8 cellular contexts compared by ENCODE assay signal in the genomic region with DNA sequence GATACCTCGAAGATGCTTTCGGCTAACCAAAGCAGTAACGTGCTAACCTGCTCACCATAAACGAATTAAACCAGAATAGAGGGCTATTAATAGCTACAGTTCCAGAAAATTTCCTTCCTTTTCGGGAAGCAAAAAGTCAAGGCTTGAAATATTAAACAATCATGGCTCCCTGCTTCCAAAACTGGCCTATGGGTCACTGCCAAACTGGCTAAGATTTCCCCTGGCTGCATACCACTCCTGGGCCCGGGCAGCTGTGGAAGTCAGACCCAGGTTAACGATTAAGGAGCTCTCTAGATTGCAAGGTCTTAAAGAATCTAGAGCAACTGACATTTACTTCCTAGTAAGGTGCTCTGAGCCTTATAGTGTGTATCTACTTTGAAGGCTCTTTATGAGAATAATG. TPM values are rescaled to one million over a fixed set of nuclear protein-coding genes. Genes with fewer than 3 reads are reported as not detected.
DNase-seq lines count a peak whose midpoint lies in the region; ATAC-seq, FAIRE-seq and TF ChIP-seq lines count a peak whose summit lies in the region.

No MANE protein-coding gene starts in this region.

- CTCF ChIA-PET in activated naive CD4-positive, alpha-beta T cell treated with anti-CD3 and anti-CD28 coated beads, Interleukin-2, amount 10 ng/mL, durations not matched to agents 7 days and 5 days (lab: Charles Lee) = interaction anchor here (1.4 kb wide), 1 partner anchor 17 kb away, joined by 3 read pairs; no protein-coding TSS in a partner anchor
- CTCF ChIA-PET in K562 (lab: Yijun Ruan, JAX; ENCODE audit: low intra/inter-chr PET ratio) = no interaction called here

- H3K27me3 ChIP-seq in K562 (ENCODE audit: control insufficient read depth in 2 of 2, insufficient read depth in 2 of 2, low read length in 2 of 2) (no peaks in the 10 kb centered on the region; a peak in 1 of 5 replicates), tibial nerve (no peaks in the 10 kb centered on the region)

- TF ChIP-seq CTCF in K562 (IDR thresholded peaks at IDR 0.05 in 2 of 3, conservative IDR thresholded peaks at IDR 0.05 in 1 of 3; ENCODE audit: insufficient read depth in 2 of 3, low read depth in 1 of 3, low read length in 3 of 3) (no peak), tibial nerve (IDR thresholded peaks at IDR 0.05) (no peak)

- H3K4me3 ChIP-seq in K562 (peak overlapping the region; percentile 59), tibial nerve (peak overlapping the region; percentile 63 to 92 (median 82))

- TF ChIP-seq POLR2A in K562 (conservative IDR thresholded peaks at IDR 0.05) (no peak), tibial nerve (IDR thresholded peaks at IDR 0.05) (no peak)

- H3K4me2 ChIP-seq in K562 (ENCODE audit: insufficient read depth, low read length) = peak overlapping the region; percentile 74

- no peaks in the 10 kb centered on the region for H3K36me3 Mint-ChIP-seq in activated naive CD4-positive, alpha-beta T cell treated with anti-CD3 and anti-CD28 coated beads, Interleukin-2, amount 10 ng/mL, durations not matched to agents 7 days and 5 days

- no peak for DNase-seq in activated naive CD4-positive, alpha-beta T cell treated with anti-CD3 and anti-CD28 coated beads, Interleukin-2, amount 10 ng/mL, durations not matched to agents 7 days and 5 days
- no peak for DNase-seq in activated naive CD4-positive, alpha-beta T cell (lab: John Stamatoyannopoulos, UW)
- DNase-seq in K562 (ENCODE audit: extremely low read depth in 1 of 4, low spot score in 3 of 4) (no peak), left kidney (ENCODE audit: low read depth, low spot score) (peak; percentile 64), tibial nerve (ENCODE audit: low spot score in 2 of 2) (no peak), RPMI8226 (no peak), GOT3 (lab: John Stamatoyannopoulos, UW) (no peak)

- peaks cover 20 to 42% of the 10 kb centered on the region in 2 experiments for H3K4me1 ChIP-seq in K562 (replicated peaks in 1 of 2; ENCODE audit: control insufficient read depth in 2 of 2, insufficient read depth in 2 of 2, low read length in 2 of 2)
- H3K4me1 ChIP-seq in tibial nerve = peaks cover 0 to 42% (median 9%) of the 10 kb centered on the region in 4 donors

- H4K20me1 ChIP-seq in K562 (replicated peaks; ENCODE audit: control insufficient read depth, insufficient read depth, low read length) = no peaks in the 10 kb centered on the region

- TF ChIP-seq RAD21 in K562 (CRISPR knock-in tag; conservative IDR thresholded peaks at IDR 0.05 in 1 of 2, IDR thresholded peaks at IDR 0.05 in 1 of 2) = no peak

- no peak for TF ChIP-seq EP300 in K562 (IDR thresholded peaks at IDR 0.05; ENCODE audit: low read length)
- no peak for TF ChIP-seq EP300 in tibial nerve (IDR thresholded peaks at IDR 0.05)

- TSS peak; percentile 37 for BruUV-seq in K562 (replicated peaks; lab: Mats Ljungman, UMichigan)

- H3K9me3 ChIP-seq in K562 (replicated peaks; ENCODE audit: control insufficient read depth, insufficient read depth, low read depth, low read length) = no peaks in the 10 kb centered on the region
- no peaks in the 10 kb centered on the region for H3K9me3 ChIP-seq in tibial nerve

- H2AFZ ChIP-seq in K562 (ENCODE audit: low read depth, low read length) = peak overlapping the region; percentile 68

- no peak overlapping the region for H3K27ac Mint-ChIP-seq in activated naive CD4-positive, alpha-beta T cell treated with anti-CD3 and anti-CD28 coated beads, Interleukin-2, amount 10 ng/mL, durations not matched to agents 7 days and 5 days

- peak overlapping the region; percentile 84 to 92; a peak in 3 of 4 replicates for H3K9ac ChIP-seq in K562 (ENCODE audit: insufficient read depth in 1 of 2, low read depth in 2 of 2, low read length in 2 of 2)

- H3K36me3 ChIP-seq in K562 (ENCODE audit: control insufficient read depth, insufficient read depth, low read length) (no peaks in the 10 kb centered on the region), tibial nerve (no peaks in the 10 kb centered on the region)

- 7% methylated on average over 7 of the region's 7 CpGs for WGBS in K562 (ENCODE audit: insufficient coverage, low coverage, missing lambda C conversion rate)
- 14 to 21% methylated on average over 7 of the region's 7 CpGs for WGBS in tibial nerve, 2 donors

- ATAC-seq in K562 (no peak), GM21447 (IDR thresholded peaks at IDR 0.05; ENCODE audit: unreplicated experiment) (no peak)

- FAIRE-seq in K562 (lab: Jason Lieb, UNC) = no peak

- in situ Hi-C loops in K562 (cut with MboI) = no loop called here

- H3K27me3 Mint-ChIP-seq in activated naive CD4-positive, alpha-beta T cell treated with anti-CD3 and anti-CD28 coated beads, Interleukin-2, amount 10 ng/mL, durations not matched to agents 7 days and 5 days = peaks cover 18% of the 10 kb centered on the region

- peak overlapping the region; percentile 87; the same call in 2 of the 3 replicates for H3K27ac ChIP-seq in K562 (ENCODE audit: extremely low read depth, low read depth, low read length)
- H3K27ac ChIP-seq in tibial nerve = peak overlapping the region; percentile 88 to 97 (median 96)

- H3K9me1 ChIP-seq in K562 (ENCODE audit: control insufficient read depth, insufficient read depth, low read length) = no peaks in the 10 kb centered on the region

- intact Hi-C loops in K562 (cut with micrococcal nuclease) = loop anchor here (10.0 kb wide), 2 partner anchors 195 to 245 kb away; no protein-coding TSS in a partner anchor

- peak overlapping the region; percentile 78 for H3K4me3 Mint-ChIP-seq in activated naive CD4-positive, alpha-beta T cell treated with anti-CD3 and anti-CD28 coated beads, Interleukin-2, amount 10 ng/mL, durations not matched to agents 7 days and 5 days

- POLR2A ChIA-PET in K562 (lab: Yijun Ruan, JAX) = interaction anchor here (0.9 to 1.6 kb wide), 2 partner anchors 8 to 16 kb away, joined by 3 read pairs; no protein-coding TSS in a partner anchor

- peaks cover 19% of the 10 kb centered on the region for H3K4me1 Mint-ChIP-seq in activated naive CD4-positive, alpha-beta T cell treated with anti-CD3 and anti-CD28 coated beads, Interleukin-2, amount 10 ng/mL, durations not matched to agents 7 days and 5 days

- H3K79me2 ChIP-seq in K562 (ENCODE audit: control insufficient read depth, insufficient read depth, low read length) = peaks cover 62% of the 10 kb centered on the region

- no peaks in the 10 kb centered on the region for H3K9me3 Mint-ChIP-seq in activated naive CD4-positive, alpha-beta T cell treated with anti-CD3 and anti-CD28 coated beads, Interleukin-2, amount 10 ng/mL, durations not matched to agents 7 days and 5 days

TF ChIP-seq in K562, 482 proteins besides CTCF, POLR2A, EP300 and RAD21:
- TF ChIP-seq, protein P1, sequence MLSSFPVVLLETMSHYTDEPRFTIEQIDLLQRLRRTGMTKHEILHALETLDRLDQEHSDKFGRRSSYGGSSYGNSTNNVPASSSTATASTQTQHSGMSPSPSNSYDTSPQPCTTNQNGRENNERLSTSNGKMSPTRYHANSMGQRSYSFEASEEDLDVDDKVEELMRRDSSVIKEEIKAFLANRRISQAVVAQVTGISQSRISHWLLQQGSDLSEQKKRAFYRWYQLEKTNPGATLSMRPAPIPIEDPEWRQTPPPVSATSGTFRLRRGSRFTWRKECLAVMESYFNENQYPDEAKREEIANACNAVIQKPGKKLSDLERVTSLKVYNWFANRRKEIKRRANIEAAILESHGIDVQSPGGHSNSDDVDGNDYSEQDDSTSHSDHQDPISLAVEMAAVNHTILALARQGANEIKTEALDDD (IDR thresholded peaks at IDR 0.05) = 0 out of 2 replicates have a peak, but pooled peaks have one; percentile 22
- TF ChIP-seq MEF2D (tag; conservative IDR thresholded peaks at IDR 0.05; ENCODE audit: low read depth) = no peak

RNA-seq across cellular contexts. Expression of gene AMOTL1, which starts 1.7 kb away (rescaled TPM):
- 33.3 and 42.6 TPM in 2 replicates for total RNA-seq in K562 (2011; cell fraction: chromatin; rRNA removed; ENCODE audit: low replicate concordance)
- 17.8 and 18.0 TPM in 2 replicates for total RNA-seq in K562 (2011; cell fraction: nucleolus; rRNA removed)
- total RNA-seq in K562 (2011; cell fraction: nucleoplasm; rRNA removed) = 26.3 and 39.2 TPM in 2 replicates
- total RNA-seq in K562 (2014; rRNA removed) (20.9 and 22.1 TPM in 2 replicates), K562 (2014; rRNA removed; fragmentation: Illumina TruSeq; extraction: Trizol) (14.0 and 14.4 TPM in 2 replicates), K562 (2015; rRNA removed; fragmentation: Illumina TruSeq; extraction: Trizol) (12.8 and 12.9 TPM in 2 replicates), K562 (2021) (29.9 and 35.4 TPM in 2 replicates), tibial nerve (10 to 100 TPM; 46.5 to 58.0 (median 51.9) TPM)
- polyA plus RNA-seq in K562 (2011; rRNA removed) (2.5 and 16.7 TPM in 2 replicates), K562 (2014; fragmentation: Illumina TruSeq; extraction: Trizol) (18.7 and 18.8 TPM in 2 replicates), K562 (2014; fragmentation: Nextera tagmentation; extraction: Ambion mirVana) (1 to 10 TPM; 4.0 to 4.7 TPM), K562 (2014; rRNA removed) (12.6 and 13.3 TPM in 2 replicates)
- polyA plus RNA-seq in K562 (2011; cell fraction: cytosol; rRNA removed) = 2.0 and 12.2 TPM in 2 replicates
- 3.0 and 21.5 TPM in 2 replicates for polyA plus RNA-seq in K562 (2011; cell fraction: nucleus; rRNA removed)
- polyA plus RNA-seq in K562 (2012) = 17.9 and 23.2 TPM in 2 replicates
- 5.5 and 37.5 TPM in 2 replicates for polyA minus RNA-seq in K562 (2011; rRNA and poly(A)+ RNA removed)
- 3.5 and 21.8 TPM in 2 replicates for polyA minus RNA-seq in K562 (2011; cell fraction: cytosol; rRNA and poly(A)+ RNA removed)
- polyA minus RNA-seq in K562 (2011; cell fraction: nucleus; rRNA and poly(A)+ RNA removed) = 3.9 and 17.8 TPM in 2 replicates
